ENCODE assay signal across 8 cellular contexts in genomic region chr5:82277613-82277986, GRCh38. TPM values are rescaled to one million over a fixed set of nuclear protein-coding genes. Genes with fewer than 3 reads are reported as not detected.
DNase-seq lines count a peak whose midpoint lies in the region; ATAC-seq and TF ChIP-seq lines count a peak whose summit lies in the region.

No MANE protein-coding gene starts in this region.

- POLR2A ChIA-PET in CD4-positive, alpha-beta memory T cell (lab: Charles Lee; ENCODE audit: partially characterized antibody): interaction anchor here (0.9 to 2.3 kb wide), 9 partner anchors 80 to 1319 kb away, joined by 3 to 15 read pairs (median 6); partner anchors contain the start of genes SSBP2, TMEM167A, XRCC4 and ZCCHC9

- H3K27me3 ChIP-seq in CD4-positive, alpha-beta memory T cell (ENCODE audit: insufficient read depth, low read length): no peaks in the 10 kb centered on the region
- H3K27me3 ChIP-seq in Karpas-422 (ENCODE audit: low read length) (no peaks in the 10 kb centered on the region), muscle layer of colon (ENCODE audit: control insufficient read depth in 1 of 2, insufficient read depth in 2 of 2, low read length in 2 of 2) (no peaks in the 10 kb centered on the region)

- peaks cover 28% of the 10 kb centered on the region for H3K36me3 ChIP-seq in CD4-positive, alpha-beta memory T cell (ENCODE audit: insufficient read depth, low read length)
- peaks cover 34% of the 10 kb centered on the region for H3K36me3 ChIP-seq in Karpas-422 (ENCODE audit: insufficient read depth, low read length)
- H3K36me3 ChIP-seq in muscle layer of colon (ENCODE audit: insufficient read depth, low read length): peaks cover 22% of the 10 kb centered on the region

- peaks cover 15 to 48% (median 32%) of the 10 kb centered on the region in 4 donors for H3K4me1 Mint-ChIP-seq in CD4-positive, alpha-beta memory T cell

- H3K27me3 Mint-ChIP-seq in CD4-positive, alpha-beta memory T cell: no peaks in the 10 kb centered on the region

- peaks cover 34% of the 10 kb centered on the region for H3K79me2 ChIP-seq in Karpas-422 (ENCODE audit: low read length)

- H3K9ac ChIP-seq in Karpas-422 (ENCODE audit: low read length) (peak overlapping the region; percentile 97), muscle layer of colon (ENCODE audit: low read length) (peak overlapping the region; percentile 76)

- peaks cover 4% of the 10 kb centered on the region; the same call in 1 of the 2 replicates for H4K20me1 ChIP-seq in Karpas-422 (ENCODE audit: insufficient read depth, low read depth, low read length)

- ATAC-seq in GM21390 (IDR thresholded peaks at IDR 0.05; ENCODE audit: unreplicated experiment): no peak

- H3K9me2 ChIP-seq in Karpas-422 (replicated peaks; ENCODE audit: insufficient read depth, low read length): peaks cover 4% of the 10 kb centered on the region; the same call in 1 of the 2 replicates

- CTCF ChIA-PET in CD4-positive, alpha-beta memory T cell (lab: Charles Lee; ENCODE audit: partially characterized antibody): no interaction called here

- intact Hi-C loops in CD4-positive, alpha-beta memory T cell (cut with micrococcal nuclease): no loop called here

- no peaks in the 10 kb centered on the region for H3K9me3 Mint-ChIP-seq in CD4-positive, alpha-beta memory T cell

- peaks cover 34 to 48% of the 10 kb centered on the region in 2 donors for H3K36me3 Mint-ChIP-seq in CD4-positive, alpha-beta memory T cell

- peak overlapping the region; percentile 86 to 99 (median 96) for H3K4me3 Mint-ChIP-seq in CD4-positive, alpha-beta memory T cell

- peaks cover 23% of the 10 kb centered on the region for H3K4me1 ChIP-seq in CD4-positive, alpha-beta memory T cell (ENCODE audit: insufficient read depth, low read length)
- H3K4me1 ChIP-seq in Karpas-422 (ENCODE audit: low read length): peaks cover 47% of the 10 kb centered on the region
- peaks cover 7% of the 10 kb centered on the region for H3K4me1 ChIP-seq in muscle layer of colon (ENCODE audit: insufficient read depth, low read length)

- no peaks in the 10 kb centered on the region for H3K9me3 ChIP-seq in CD4-positive, alpha-beta memory T cell (ENCODE audit: control insufficient read depth in 1 of 2, low read length in 2 of 2)
- H3K9me3 ChIP-seq in Karpas-422 (ENCODE audit: low read length) (no peaks in the 10 kb centered on the region), muscle layer of colon (ENCODE audit: low read length) (no peaks in the 10 kb centered on the region)

- H3K27ac ChIP-seq in CD4-positive, alpha-beta memory T cell (ENCODE audit: low read depth, low read length): peak overlapping the region; percentile 79
- H3K27ac ChIP-seq in Karpas-422 (ENCODE audit: low read length): peak overlapping the region; percentile 88
- peak overlapping the region; percentile 93 for H3K27ac ChIP-seq in muscle layer of colon (ENCODE audit: low read depth, low read length)

- H3K4me2 ChIP-seq in Karpas-422 (ENCODE audit: low read depth, low read length, poor library complexity, severe bottlenecking): peak overlapping the region; percentile 85

- peak overlapping the region; percentile 94 to 99 (median 98) for H3K27ac Mint-ChIP-seq in CD4-positive, alpha-beta memory T cell

- no peak for DNase-seq in CD4-positive, alpha-beta memory T cell
- DNase-seq in Karpas-422 (peak; percentile 64), choroid plexus epithelial cell (ENCODE audit: low read depth) (no peak), NCI-H524 (lab: John Stamatoyannopoulos, UW) (no peak), NCI-H526 treated with DMSO at 0.1 percent for 48 hours (lab: John Stamatoyannopoulos, UW) (no peak), AG08395 (ENCODE audit: low spot score) (no peak)

- H3K4me3 ChIP-seq in CD4-positive, alpha-beta memory T cell (ENCODE audit: low read length in 2 of 2): peak overlapping the region; percentile 84 to 93
- H3K4me3 ChIP-seq in Karpas-422 (ENCODE audit: low read length) (peak overlapping the region; percentile 96), choroid plexus epithelial cell (ENCODE audit: low read depth, low read length) (peak overlapping the region; percentile 91), muscle layer of colon (ENCODE audit: low read depth in 1 of 2, low read length in 2 of 2) (peak overlapping the region; percentile 61 to 87)

- H2AFZ ChIP-seq in Karpas-422 (ENCODE audit: low read length): no peak overlapping the region

- no peak for TF ChIP-seq CTCF in choroid plexus epithelial cell (conservative IDR thresholded peaks at IDR 0.05; ENCODE audit: low read depth, low read length)

RNA-seq across cellular contexts. Expression of gene RPS23, which starts 0.6 kb away (rescaled TPM):
- 1,000 to 10,000 TPM; 2,959 to 3,147 TPM for total RNA-seq in CD4-positive, alpha-beta memory T cell
- 1,000 to 10,000 TPM; 2,379 to 3,108 TPM for polyA plus RNA-seq in CD4-positive, alpha-beta memory T cell
- total RNA-seq in Karpas-422 (2014; rRNA removed; shearing (Covaris generic); ENCODE audit: low replicate concordance): 4,228 and 6,273 TPM in 2 replicates
